Comparison of ENCODE assay signal across 2 cellular contexts in the genomic region with DNA sequence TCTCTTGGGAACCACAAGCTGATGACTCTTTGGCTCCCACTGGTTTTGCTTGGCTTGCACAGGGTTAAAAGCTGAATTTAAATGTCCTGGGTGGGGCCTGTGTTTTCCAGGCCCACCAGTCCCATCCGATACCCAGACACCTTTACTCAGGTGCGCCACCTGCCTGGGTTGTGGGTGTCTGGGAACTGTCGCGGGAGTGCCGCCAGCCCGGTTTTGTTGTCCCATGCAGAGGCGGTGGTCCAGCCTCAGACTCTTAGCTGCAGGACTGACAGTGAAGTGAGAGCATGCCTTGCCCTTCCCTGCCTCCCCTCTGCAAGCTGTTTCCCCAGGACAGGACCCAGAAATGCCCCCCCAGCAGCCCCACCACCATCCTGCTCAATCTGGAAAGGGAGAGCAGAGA.
TF ChIP-seq lines count a peak whose summit lies in the region.

No MANE protein-coding gene starts in this region.

TF ChIP-seq in H1, 55 proteins besides CTCF, POLR2A, EP300 and RAD21:
- TF ChIP-seq KDM4A (IDR thresholded peaks at IDR 0.05; ENCODE audit: low read depth, low read length, severe bottlenecking): no peak

TF ChIP-seq in HepG2, 621 proteins besides CTCF, POLR2A, EP300 and RAD21:
- TF ChIP-seq, protein P1, sequence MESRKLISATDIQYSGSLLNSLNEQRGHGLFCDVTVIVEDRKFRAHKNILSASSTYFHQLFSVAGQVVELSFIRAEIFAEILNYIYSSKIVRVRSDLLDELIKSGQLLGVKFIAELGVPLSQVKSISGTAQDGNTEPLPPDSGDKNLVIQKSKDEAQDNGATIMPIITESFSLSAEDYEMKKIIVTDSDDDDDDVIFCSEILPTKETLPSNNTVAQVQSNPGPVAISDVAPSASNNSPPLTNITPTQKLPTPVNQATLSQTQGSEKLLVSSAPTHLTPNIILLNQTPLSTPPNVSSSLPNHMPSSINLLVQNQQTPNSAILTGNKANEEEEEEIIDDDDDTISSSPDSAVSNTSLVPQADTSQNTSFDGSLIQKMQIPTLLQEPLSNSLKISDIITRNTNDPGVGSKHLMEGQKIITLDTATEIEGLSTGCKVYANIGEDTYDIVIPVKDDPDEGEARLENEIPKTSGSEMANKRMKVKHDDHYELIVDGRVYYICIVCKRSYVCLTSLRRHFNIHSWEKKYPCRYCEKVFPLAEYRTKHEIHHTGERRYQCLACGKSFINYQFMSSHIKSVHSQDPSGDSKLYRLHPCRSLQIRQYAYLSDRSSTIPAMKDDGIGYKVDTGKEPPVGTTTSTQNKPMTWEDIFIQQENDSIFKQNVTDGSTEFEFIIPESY (CRISPR knock-in tag; IDR thresholded peaks at IDR 0.05): peak; percentile 92
- TF ChIP-seq ZC3H4 (CRISPR knock-in tag; IDR thresholded peaks at IDR 0.05; ENCODE audit: borderline replicate concordance): no peak
TF ChIP-seq in HepG2: peak in this region for 1.
